In the genomic region with DNA sequence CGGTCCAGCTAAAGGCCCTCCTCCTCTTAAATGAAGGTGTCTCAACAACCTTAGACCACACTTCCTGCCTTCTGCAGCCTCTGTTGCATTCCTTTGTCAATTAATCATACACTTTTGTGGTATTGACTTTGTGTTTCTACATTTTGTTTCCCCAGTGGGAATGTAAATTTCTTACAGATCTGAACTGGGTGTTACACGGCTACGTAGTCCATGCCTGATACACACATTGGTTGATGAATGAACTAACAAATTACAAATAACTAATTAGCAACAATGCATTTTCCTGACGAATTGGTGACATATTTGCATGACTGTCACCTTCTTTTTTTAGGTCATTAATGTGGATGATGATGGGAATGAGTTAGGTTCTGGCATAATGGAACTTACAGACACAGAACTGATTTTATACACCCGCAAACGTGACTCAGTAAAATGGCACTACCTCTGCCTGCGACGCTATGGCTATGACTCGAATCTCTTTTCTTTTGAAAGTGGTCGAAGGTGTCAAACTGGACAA, we compare ENCODE assay signal across 13 cellular contexts. TPM values are rescaled to one million over a fixed set of nuclear protein-coding genes. Genes with fewer than 3 reads are reported as not detected.
DNase-seq lines count a peak whose midpoint lies in the region; ATAC-seq and TF ChIP-seq lines count a peak whose summit lies in the region.
"Had no signal": no experiment of that assay in that cellular context is flagged by ENCODE, and none has a peak within 500 bp of the region (broad histone marks: within the 10 kb centered on the region; RNA-seq: fewer than 3 reads in every experiment).

No MANE protein-coding gene starts in this region.

- no peak overlapping the region for H3K4me3 ChIP-seq in choroid plexus epithelial cell (ENCODE audit: low read depth, low read length)
- H3K4me3 ChIP-seq in dorsolateral prefrontal cortex: no peak overlapping the region
- H3K4me3 ChIP-seq: gastroesophageal sphincter had no signal

- H3K4me3 Mint-ChIP-seq in activated CD4-positive, alpha-beta T cell treated with anti-CD3 and anti-CD28 coated beads for 36 hours: no peak overlapping the region
- H3K4me3 Mint-ChIP-seq in osteocyte (ENCODE audit: unreplicated experiment): no peak overlapping the region

- CTCF ChIA-PET in activated CD4-positive, alpha-beta T cell treated with anti-CD3 and anti-CD28 coated beads for 36 hours (lab: Charles Lee): interaction anchor here (0.7 to 4.4 kb wide), 23 partner anchors 7 to 415 kb away, joined by 3 to 39 read pairs (median 7); a partner anchor contains a TSS

- no peaks in the 10 kb centered on the region for H3K27me3 Mint-ChIP-seq in activated CD4-positive, alpha-beta T cell treated with anti-CD3 and anti-CD28 coated beads for 36 hours
- no peaks in the 10 kb centered on the region for H3K27me3 Mint-ChIP-seq in osteocyte (ENCODE audit: unreplicated experiment)
- H3K27me3 Mint-ChIP-seq: progenitor cell of endocrine pancreas had no signal

- DNase-seq in activated CD4-positive, alpha-beta T cell treated with anti-CD3 and anti-CD28 coated beads for 36 hours: no peak
- no peak for DNase-seq in activated CD4-positive, alpha-beta T cell treated with anti-CD3 and anti-CD28 coated beads for 4 hours
- DNase-seq in LHCN-M2 (ENCODE audit: low read depth): peak; percentile 79
- peak; percentile 88 for DNase-seq in choroid plexus epithelial cell (ENCODE audit: low read depth)
- no peak for DNase-seq in osteocyte (ENCODE audit: extremely low spot score, unreplicated experiment)
- no peak for DNase-seq in OCI-M1 (lab: John Stamatoyannopoulos, UW)
- DNase-seq in dorsolateral prefrontal cortex: no peak
- DNase-seq in DMS153 treated with DMSO at 0.1 percent for 48 hours (lab: John Stamatoyannopoulos, UW; ENCODE audit: unreplicated experiment): no peak
- DNase-seq: cerebellar nuclear complex had no signal

- H3K27ac ChIP-seq in dorsolateral prefrontal cortex: no peak overlapping the region
- H3K27ac ChIP-seq: 22Rv1, gastroesophageal sphincter had no signal

- H3K27me3 ChIP-seq in dorsolateral prefrontal cortex: no peaks in the 10 kb centered on the region
- H3K27me3 ChIP-seq: gastroesophageal sphincter had no signal

- peak overlapping the region; percentile 0 for H3K27ac Mint-ChIP-seq in activated CD4-positive, alpha-beta T cell treated with anti-CD3 and anti-CD28 coated beads for 36 hours
- peak overlapping the region; percentile 71 for H3K27ac Mint-ChIP-seq in osteocyte (ENCODE audit: unreplicated experiment)

- peaks cover 26% of the 10 kb centered on the region for H3K36me3 Mint-ChIP-seq in activated CD4-positive, alpha-beta T cell treated with anti-CD3 and anti-CD28 coated beads for 36 hours (ENCODE audit: low read depth)
- peaks cover 34% of the 10 kb centered on the region for H3K36me3 Mint-ChIP-seq in osteocyte (ENCODE audit: unreplicated experiment)

- peaks cover 16% of the 10 kb centered on the region for H3K4me1 Mint-ChIP-seq in activated CD4-positive, alpha-beta T cell treated with anti-CD3 and anti-CD28 coated beads for 36 hours
- peaks cover 15% of the 10 kb centered on the region for H3K4me1 Mint-ChIP-seq in osteocyte (ENCODE audit: unreplicated experiment)

- no peaks in the 10 kb centered on the region for H3K9me3 Mint-ChIP-seq in activated CD4-positive, alpha-beta T cell treated with anti-CD3 and anti-CD28 coated beads for 36 hours (ENCODE audit: low read depth)
- H3K9me3 Mint-ChIP-seq in osteocyte (ENCODE audit: unreplicated experiment): no peaks in the 10 kb centered on the region

- intact Hi-C loops in activated CD4-positive, alpha-beta T cell treated with anti-CD3 and anti-CD28 coated beads for 36 hours (cut with DNase I, micrococcal nuclease): loop anchor here (1.0 to 2.0 kb wide), 5 partner anchors 99 to 415 kb away; a partner anchor contains a TSS
- intact Hi-C loops in dorsolateral prefrontal cortex (cut with DNase I): loop anchor here (5.0 to 10.0 kb wide), 4 partner anchors 98 to 215 kb away; a partner anchor contains a TSS

- no peak for TF ChIP-seq CTCF in choroid plexus epithelial cell (conservative IDR thresholded peaks at IDR 0.05; ENCODE audit: low read depth, low read length)
- no peak for TF ChIP-seq CTCF in osteocyte (IDR thresholded peaks at IDR 0.05)
- TF ChIP-seq CTCF in dorsolateral prefrontal cortex (IDR thresholded peaks at IDR 0.05 in 54 of 56, conservative IDR thresholded peaks at IDR 0.05 in 2 of 56; ENCODE audit: low read depth in 1 of 56, partially characterized antibody in 56 of 56): no peak

- ATAC-seq in activated CD4-positive, alpha-beta T cell treated with anti-CD3 and anti-CD28 coated beads for 36 hours: no peak
- ATAC-seq: gastroesophageal sphincter had no signal

- POLR2A ChIA-PET in activated CD4-positive, alpha-beta T cell treated with anti-CD3 and anti-CD28 coated beads for 36 hours (lab: Charles Lee): no interaction called here

RNA-seq across cellular contexts. Expression of a gene that starts 15.2 kb away (rescaled TPM):
- total RNA-seq in activated CD4-positive, alpha-beta T cell treated with anti-CD3 and anti-CD28 coated beads for 36 hours: 100 to 1,000 TPM; 293 to 360 TPM
- total RNA-seq in LHCN-M2 (2014; rRNA removed) (338 and 371 TPM in 2 replicates), osteocyte (162 TPM in 2 replicates), dorsolateral prefrontal cortex (100 to 1,000 TPM in 70 of 120 experiments, 10 to 100 TPM in 50; 66.9 to 156 (median 104) TPM)
- polyA plus RNA-seq in LHCN-M2 (2012): 213 TPM

RNA-seq across cellular contexts. Expression of a gene that starts 40.6 kb away (rescaled TPM):
- not detected for total RNA-seq in activated CD4-positive, alpha-beta T cell treated with anti-CD3 and anti-CD28 coated beads for 36 hours
- total RNA-seq in LHCN-M2 (2014; rRNA removed) (not detected in 2 replicates), osteocyte (not detected in 2 replicates), dorsolateral prefrontal cortex (not detected)
- not detected for polyA plus RNA-seq in LHCN-M2 (2012)
- total RNA-seq: gastroesophageal sphincter, liver, progenitor cell of endocrine pancreas had no signal
- polyA plus RNA-seq: liver had no signal

Comparison
In these comparisons a context has a peak if more than half of its experiments do, and no peak if none do; other contexts are left out.
1. DNase-seq: peak in LHCN-M2 (single experiment) and choroid plexus epithelial cell (single experiment); none in activated CD4-positive, alpha-beta T cell treated with anti-CD3 and anti-CD28 coated beads for 36 hours (single experiment), activated CD4-positive, alpha-beta T cell treated with anti-CD3 and anti-CD28 coated beads for 4 hours (0 of 2), osteocyte (single experiment), OCI-M1 (single experiment), dorsolateral prefrontal cortex (0 of 10) and DMS153 treated with DMSO at 0.1 percent for 48 hours (single experiment).